In genomic region chr7:100626530-100627237, GRCh38 we compare ENCODE assay signal across 8 cellular contexts. TPM values are rescaled to one million over a fixed set of nuclear protein-coding genes. Genes with fewer than 3 reads are reported as not detected.
DNase-seq lines count a peak whose midpoint lies in the region; ATAC-seq and TF ChIP-seq lines count a peak whose summit lies in the region.

No MANE protein-coding gene starts in this region.

- no peaks in the 10 kb centered on the region for H3K9me3 ChIP-seq in lower lobe of right lung

- no peaks in the 10 kb centered on the region for H3K36me3 ChIP-seq in lower lobe of right lung

- peak; percentile 78 for ATAC-seq in GM18511 (IDR thresholded peaks at IDR 0.05; ENCODE audit: unreplicated experiment)
- ATAC-seq in HG03066 (IDR thresholded peaks at IDR 0.05; ENCODE audit: low read depth, unreplicated experiment): peak; percentile 70
- peak; percentile 96 to 97 for ATAC-seq in lower lobe of right lung

- no peak for TF ChIP-seq CTCF in lower lobe of right lung (IDR thresholded peaks at IDR 0.05)

- peaks cover 6% of the 10 kb centered on the region for H3K4me1 ChIP-seq in lower lobe of right lung

- no peaks in the 10 kb centered on the region for H3K27me3 ChIP-seq in lower lobe of right lung (ENCODE audit: low read depth)

- H3K4me3 ChIP-seq in lower lobe of right lung: peak overlapping the region; percentile 44

- intact Hi-C loops in lower lobe of right lung (cut with DNase I): no loop called here

- DNase-seq in NCI-H526 (lab: John Stamatoyannopoulos, UW): peak; percentile 64 to 89
- peak; percentile 87 to 88 for DNase-seq in activated CD4-positive, alpha-beta T cell treated with anti-CD3 and anti-CD28 coated beads, Interleukin-2, amount 50 U/mL, for 4 hours
- DNase-seq in dermis blood vessel endothelial cell: peak; percentile 82
- DNase-seq in lower lobe of right lung: peak; percentile 87
- peak; percentile 82 for DNase-seq in stimulated activated CD8-positive, alpha-beta memory T cell treated with anti-CD3 and anti-CD28 coated beads, Interleukin-12 subunit alpha, Interleukin-12 subunit beta, amount 100 ng/mL, for 1 hour (ENCODE audit: low read depth)
- no peak for DNase-seq in NOMO-1 (lab: John Stamatoyannopoulos, UW; ENCODE audit: unreplicated experiment in 2 of 2)

- peak overlapping the region; percentile 51 for H3K27ac ChIP-seq in lower lobe of right lung

RNA-seq across cellular contexts. Expression of gene MOSPD3, which starts 14.3 kb away (rescaled TPM):
- 4.9 and 10.3 TPM in 2 replicates for total RNA-seq in dermis blood vessel endothelial cell
- 19.5 TPM for total RNA-seq in lower lobe of right lung

RNA-seq across cellular contexts. Expression of gene TFR2, which starts 14.7 kb away (rescaled TPM):
- total RNA-seq in dermis blood vessel endothelial cell (0.68 and 0.70 TPM in 2 replicates), lower lobe of right lung (0.35 TPM)

RNA-seq across cellular contexts. Expression of gene PCOLCE, which starts 24.5 kb away (rescaled TPM):
- 0.51 and 0.56 TPM in 2 replicates for total RNA-seq in dermis blood vessel endothelial cell
- total RNA-seq in lower lobe of right lung: 75.2 TPM

RNA-seq across cellular contexts. Expression of gene ACTL6B, which starts 29.6 kb away (rescaled TPM):
- total RNA-seq in dermis blood vessel endothelial cell (not detected in 2 replicates), lower lobe of right lung (not detected)

RNA-seq across cellular contexts. Expression of gene FBXO24, which starts 40.6 kb away (rescaled TPM):
- total RNA-seq in dermis blood vessel endothelial cell (0.60 TPM in 1 of 2 replicates, not detected in the other), lower lobe of right lung (0.74 TPM)

Comparison
In these comparisons a context has a peak if more than half of its experiments do, and no peak if none do; other contexts are left out.
1. DNase-seq: peak in NCI-H526 (2 of 2), activated CD4-positive, alpha-beta T cell treated with anti-CD3 and anti-CD28 coated beads, Interleukin-2, amount 50 U/mL, for 4 hours (2 of 2), dermis blood vessel endothelial cell (single experiment), lower lobe of right lung (single experiment) and stimulated activated CD8-positive, alpha-beta memory T cell treated with anti-CD3 and anti-CD28 coated beads, Interleukin-12 subunit alpha, Interleukin-12 subunit beta, amount 100 ng/mL, for 1 hour (single experiment); none in NOMO-1 (0 of 2).
2. RNA of gene PCOLCE, which starts 24.5 kb away (total RNA-seq): 75.2 TPM in lower lobe of right lung (single experiment); 0.51 to 0.56 TPM in dermis blood vessel endothelial cell; every median in the first group is over 10 times any median in the second.
3. Peak in every context shown above with its lines, with median percentiles within 50 percentile points of each other: ATAC-seq.